ENCODE assay signal across 21 cellular contexts in the genomic region with DNA sequence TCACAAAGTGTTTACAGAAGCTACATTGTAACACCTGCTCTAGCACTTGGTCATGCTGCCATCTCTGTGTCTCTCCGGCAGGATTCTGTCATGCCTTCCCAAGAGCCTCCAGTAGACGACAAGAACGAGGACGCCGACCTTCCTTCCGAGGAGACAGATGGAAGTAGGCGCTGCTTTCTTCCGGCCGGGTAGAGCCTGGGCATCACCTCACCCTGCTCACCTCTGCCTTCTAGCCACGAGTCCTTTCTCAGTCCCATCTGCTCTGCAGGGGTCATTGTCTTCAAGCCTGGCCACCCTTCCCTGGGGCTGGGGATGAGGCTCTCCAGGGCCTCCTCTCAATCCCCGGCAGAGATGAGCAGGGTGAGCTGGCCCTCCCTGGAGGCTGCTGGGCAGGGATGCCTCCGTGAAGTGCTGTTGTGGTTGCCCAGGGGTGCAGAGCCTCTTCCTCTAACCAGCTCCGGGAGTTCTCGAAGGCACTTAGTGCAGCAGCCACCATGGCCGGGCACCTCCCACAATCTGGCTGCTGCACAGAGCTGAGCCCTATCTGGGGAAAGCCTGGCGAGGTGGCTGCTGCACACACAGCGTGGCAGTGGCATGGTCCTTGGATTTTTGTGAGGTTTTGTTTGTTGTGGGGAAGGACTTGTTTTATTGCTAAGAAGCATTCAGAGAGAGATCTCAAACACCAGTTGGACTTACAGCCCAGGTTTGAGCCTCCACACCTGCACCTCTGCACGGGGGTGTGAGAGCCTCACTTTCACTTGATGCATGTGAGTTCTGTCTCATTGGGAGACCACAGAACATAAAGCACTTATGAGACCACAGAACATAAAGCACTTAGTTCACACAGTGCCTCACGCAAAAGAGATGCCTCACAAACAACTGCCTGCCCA. TPM values are rescaled to one million over a fixed set of nuclear protein-coding genes. Genes with fewer than 3 reads are reported as not detected.
DNase-seq lines count a peak whose midpoint lies in the region; ATAC-seq and TF ChIP-seq lines count a peak whose summit lies in the region.
"Had no signal": no experiment of that assay in that cellular context is flagged by ENCODE, and none has a peak within 500 bp of the region (broad histone marks: within the 10 kb centered on the region; RNA-seq: fewer than 3 reads in every experiment).

No MANE protein-coding gene starts in this region.

- H3K27ac ChIP-seq in HEK293 (ENCODE audit: extremely low read depth, low read depth, low read length) (no peak overlapping the region), lower lobe of right lung (no peak overlapping the region), breast epithelium (no peak overlapping the region)
- H3K27ac ChIP-seq: 22Rv1, C4-2B, coronary artery, gastroesophageal sphincter, prostate gland, stomach had no signal

- no peaks in the 10 kb centered on the region for H3K9me3 Mint-ChIP-seq in activated CD4-positive, alpha-beta memory T cell treated with anti-CD3 and anti-CD28 coated beads, Interleukin-2, amount 10 ng/mL, durations not matched to agents 7 days and 5 days
- H3K9me3 Mint-ChIP-seq: activated T-helper 1 cell treated with anti-CD3 and anti-CD28 coated beads, Interleukin-12 subunit alpha, Interleukin-12 subunit beta, Interleukin-2, Interleukin-4 antibody, amounts not matched to agents 30 ng/mL and 10 ng/mL and 1 ng/mL, durations not matched to agents 14 hours and 24 hours and 36 hours; natural killer cell treated with Interleukin-12 subunit alpha and Interleukin-12 subunit beta and Interleukin-15 and Interleukin-18, amount 100 ng/mL, for 72 hours; T-helper 1 cell treated with Interleukin-12 subunit alpha and Interleukin-12 subunit beta and Interleukin-4 antibody, amounts not matched to agents 30 μg/mL and 1 μg/mL, for 36 hours had no signal

- CTCF ChIA-PET in HEK293 (lab: Yijun Ruan, JAX), result interaction anchor here (0.9 to 1.1 kb wide), 2 partner anchors 28 to 102 kb away, joined by 4 read pairs; no protein-coding TSS in a partner anchor
- CTCF ChIA-PET in activated CD4-positive, alpha-beta memory T cell treated with anti-CD3 and anti-CD28 coated beads, Interleukin-2, amount 10 ng/mL, durations not matched to agents 7 days and 5 days (lab: Charles Lee), result interaction anchor here (1.4 to 1.8 kb wide), 2 partner anchors 28 to 235 kb away, joined by 4 to 7 read pairs; no protein-coding TSS in a partner anchor

- DNase-seq in NOMO-1 (lab: John Stamatoyannopoulos, UW; ENCODE audit: unreplicated experiment in 2 of 2), result peak; percentile 14 to 17
- no peak for DNase-seq in NOMO-1 treated with dmso at 0.1 percent for 144 hours (lab: John Stamatoyannopoulos, UW; ENCODE audit: unreplicated experiment)
- DNase-seq in activated CD4-positive, alpha-beta memory T cell treated with anti-CD3 and anti-CD28 coated beads, Interleukin-2, amount 10 ng/mL, durations not matched to agents 7 days and 5 days, result peak; percentile 44
- DNase-seq in lower lobe of right lung, result peak; percentile 46
- DNase-seq in breast epithelium (ENCODE audit: low spot score in 2 of 2), result no peak
- no peak for DNase-seq in NK-92 treated with Interleukin-12 subunit alpha and Interleukin-12 subunit beta, amount 100 ng/mL, for 24 hours (lab: John Stamatoyannopoulos, UW)
- DNase-seq: KG1; NCI-H2227 treated with DMSO at 0.1 percent for 48 hours; SHP77; stimulated activated CD4-positive, alpha-beta T cell treated with anti-CD3 and anti-CD28 coated beads, Interleukin-12 subunit alpha, Interleukin-12 subunit beta, amount 100 ng/mL, for 4 hours; stomach had no signal

- no peaks in the 10 kb centered on the region for H3K9me3 ChIP-seq in HEK293 (ENCODE audit: control insufficient read depth, insufficient read depth, low read depth, low read length)
- no peaks in the 10 kb centered on the region for H3K9me3 ChIP-seq in lower lobe of right lung
- no peaks in the 10 kb centered on the region for H3K9me3 ChIP-seq in breast epithelium
- H3K9me3 ChIP-seq: gastroesophageal sphincter, prostate gland, stomach had no signal

- no peak for TF ChIP-seq POLR2A in breast epithelium (IDR thresholded peaks at IDR 0.05)

- TF ChIP-seq CTCF in HEK293 (tag by site-specific recombination; IDR thresholded peaks at IDR 0.05) (no peak), lower lobe of right lung (IDR thresholded peaks at IDR 0.05) (no peak), breast epithelium (IDR thresholded peaks at IDR 0.05) (no peak)

- H3K27me3 ChIP-seq in lower lobe of right lung (ENCODE audit: low read depth) (no peaks in the 10 kb centered on the region), breast epithelium (no peaks in the 10 kb centered on the region)
- H3K27me3 ChIP-seq: gastroesophageal sphincter, stomach had no signal

- ATAC-seq in lower lobe of right lung (no peak), HG03571 (IDR thresholded peaks at IDR 0.05; ENCODE audit: unreplicated experiment) (no peak)
- ATAC-seq: gastroesophageal sphincter; natural killer cell treated with Interleukin-12 subunit alpha and Interleukin-12 subunit beta and Interleukin-15 and Interleukin-18, amount 100 ng/mL, for 72 hours had no signal

- no peak overlapping the region for H3K27ac Mint-ChIP-seq in activated CD4-positive, alpha-beta memory T cell treated with anti-CD3 and anti-CD28 coated beads, Interleukin-2, amount 10 ng/mL, durations not matched to agents 7 days and 5 days
- H3K27ac Mint-ChIP-seq: activated T-helper 1 cell treated with anti-CD3 and anti-CD28 coated beads, Interleukin-12 subunit alpha, Interleukin-12 subunit beta, Interleukin-2, Interleukin-4 antibody, amounts not matched to agents 30 ng/mL and 10 ng/mL and 1 ng/mL, durations not matched to agents 14 hours and 24 hours and 36 hours; natural killer cell treated with Interleukin-12 subunit alpha and Interleukin-12 subunit beta and Interleukin-15 and Interleukin-18, amount 100 ng/mL, for 72 hours; T-helper 1 cell treated with Interleukin-12 subunit alpha and Interleukin-12 subunit beta and Interleukin-4 antibody, amounts not matched to agents 30 μg/mL and 1 μg/mL, for 36 hours had no signal

- H3K4me3 ChIP-seq in HEK293 (ENCODE audit: low read depth, low read length), result no peak overlapping the region
- H3K4me3 ChIP-seq in lower lobe of right lung, result no peak overlapping the region
- no peak overlapping the region for H3K4me3 ChIP-seq in breast epithelium
- H3K4me3 ChIP-seq: coronary artery, gastroesophageal sphincter, prostate gland, stomach had no signal

- H3K4me3 Mint-ChIP-seq in activated CD4-positive, alpha-beta memory T cell treated with anti-CD3 and anti-CD28 coated beads, Interleukin-2, amount 10 ng/mL, durations not matched to agents 7 days and 5 days, result peak overlapping the region; percentile 21
- H3K4me3 Mint-ChIP-seq: activated T-helper 1 cell treated with anti-CD3 and anti-CD28 coated beads, Interleukin-12 subunit alpha, Interleukin-12 subunit beta, Interleukin-2, Interleukin-4 antibody, amounts not matched to agents 30 ng/mL and 10 ng/mL and 1 ng/mL, durations not matched to agents 14 hours and 24 hours and 36 hours; natural killer cell treated with Interleukin-12 subunit alpha and Interleukin-12 subunit beta and Interleukin-15 and Interleukin-18, amount 100 ng/mL, for 72 hours; T-helper 1 cell treated with Interleukin-12 subunit alpha and Interleukin-12 subunit beta and Interleukin-4 antibody, amounts not matched to agents 30 μg/mL and 1 μg/mL, for 36 hours had no signal

- H3K4me1 Mint-ChIP-seq in activated CD4-positive, alpha-beta memory T cell treated with anti-CD3 and anti-CD28 coated beads, Interleukin-2, amount 10 ng/mL, durations not matched to agents 7 days and 5 days, result peaks cover 10% of the 10 kb centered on the region

- intact Hi-C loops in lower lobe of right lung (cut with DNase I) (no loop called here), breast epithelium (cut with DNase I; ENCODE audit: low total_unique reads) (no loop called here)

- POLR2A ChIA-PET in HEK293 (lab: Yijun Ruan, JAX), result no interaction called here
- POLR2A ChIA-PET in activated CD4-positive, alpha-beta memory T cell treated with anti-CD3 and anti-CD28 coated beads, Interleukin-2, amount 10 ng/mL, durations not matched to agents 7 days and 5 days (lab: Charles Lee), result no interaction called here

- no peaks in the 10 kb centered on the region for H3K27me3 Mint-ChIP-seq in activated CD4-positive, alpha-beta memory T cell treated with anti-CD3 and anti-CD28 coated beads, Interleukin-2, amount 10 ng/mL, durations not matched to agents 7 days and 5 days
- H3K27me3 Mint-ChIP-seq: natural killer cell treated with Interleukin-12 subunit alpha and Interleukin-12 subunit beta and Interleukin-15 and Interleukin-18, amount 100 ng/mL, for 72 hours had no signal

- H3K4me1 ChIP-seq in HEK293 (ENCODE audit: control insufficient read depth, insufficient read depth, low read length), result no peaks in the 10 kb centered on the region
- peaks cover 9% of the 10 kb centered on the region for H3K4me1 ChIP-seq in lower lobe of right lung
- H3K4me1 ChIP-seq in breast epithelium, result no peaks in the 10 kb centered on the region
- H3K4me1 ChIP-seq: gastroesophageal sphincter, prostate gland had no signal

- H3K36me3 Mint-ChIP-seq in activated CD4-positive, alpha-beta memory T cell treated with anti-CD3 and anti-CD28 coated beads, Interleukin-2, amount 10 ng/mL, durations not matched to agents 7 days and 5 days (ENCODE audit: low read depth), result no peaks in the 10 kb centered on the region
- H3K36me3 Mint-ChIP-seq: natural killer cell treated with Interleukin-12 subunit alpha and Interleukin-12 subunit beta and Interleukin-15 and Interleukin-18, amount 100 ng/mL, for 72 hours had no signal

- H3K36me3 ChIP-seq in HEK293 (ENCODE audit: control insufficient read depth in 2 of 2, insufficient read depth in 1 of 2, low read length in 2 of 2) (peaks cover 4 to 73% of the 10 kb centered on the region in 2 experiments; a peak in 2 of 3 replicates), lower lobe of right lung (peaks cover 36% of the 10 kb centered on the region), breast epithelium (no peaks in the 10 kb centered on the region)
- H3K36me3 ChIP-seq: gastroesophageal sphincter, prostate gland had no signal

TF ChIP-seq in HEK293, 187 proteins besides CTCF, POLR2A, EP300 and RAD21 (continues in another document):
- TF ChIP-seq ZBTB1 (tag by site-specific recombination; IDR thresholded peaks at IDR 0.05), result no peak

RNA-seq across cellular contexts. Expression of gene FAAP20, which starts 48.4 kb away (rescaled TPM):
- total RNA-seq in activated CD4-positive, alpha-beta memory T cell treated with anti-CD3 and anti-CD28 coated beads, Interleukin-2, amount 10 ng/mL, durations not matched to agents 7 days and 5 days, result 10 to 100 TPM; 53.4 to 57.1 TPM
- total RNA-seq in lower lobe of right lung (50.9 TPM), breast epithelium (10 to 100 TPM; 28.6 to 33.1 (median 29.9) TPM)

Comparison
In these comparisons a context has a peak if more than half of its experiments do, and no peak if none do; other contexts are left out.
1. DNase-seq: peak in NOMO-1 (2 of 2), activated CD4-positive, alpha-beta memory T cell treated with anti-CD3 and anti-CD28 coated beads, Interleukin-2, amount 10 ng/mL, durations not matched to agents 7 days and 5 days (single experiment) and lower lobe of right lung (single experiment); none in NOMO-1 treated with dmso at 0.1 percent for 144 hours (single experiment), breast epithelium (0 of 2) and NK-92 treated with Interleukin-12 subunit alpha and Interleukin-12 subunit beta, amount 100 ng/mL, for 24 hours (single experiment).